In genomic region chr11:22337571-22338464, GRCh38 we compare ENCODE assay signal across 10 cellular contexts. TPM values are rescaled to one million over a fixed set of nuclear protein-coding genes. Genes with fewer than 3 reads are reported as not detected.
DNase-seq lines count a peak whose midpoint lies in the region; ATAC-seq, FAIRE-seq and TF ChIP-seq lines count a peak whose summit lies in the region.
"Had no signal": no experiment of that assay in that cellular context is flagged by ENCODE, and none has a peak within 500 bp of the region (broad histone marks: within the 10 kb centered on the region; RNA-seq: fewer than 3 reads in every experiment).

TSS of gene SLC17A6 (plus strand) at chr11:22338381. CDS start at chr11:22338534, 153 bp downstream.

- H3K9me3 Mint-ChIP-seq in MCF 10A (ENCODE audit: unreplicated experiment), result no peaks in the 10 kb centered on the region

- H3K36me3 ChIP-seq in breast epithelium (no peaks in the 10 kb centered on the region), bronchial epithelial cell (ENCODE audit: control insufficient read depth, insufficient read depth, low read length) (no peaks in the 10 kb centered on the region), lower lobe of right lung (no peaks in the 10 kb centered on the region)
- H3K36me3 ChIP-seq: neutrophil had no signal

- no peak for TF ChIP-seq POLR2A in breast epithelium (IDR thresholded peaks at IDR 0.05)

- peaks cover 5% of the 10 kb centered on the region for H3K36me3 Mint-ChIP-seq in MCF 10A (ENCODE audit: insufficient read depth, unreplicated experiment)

- CTCF ChIA-PET in MCF 10A (lab: Yijun Ruan, JAX), result interaction anchor here (1.0 to 5.6 kb wide), 2 partner anchors 203 to 450 kb away, joined by 5 to 60 read pairs; no protein-coding TSS in a partner anchor

- DNase-seq in MCF 10A (ENCODE audit: unreplicated experiment), result peak; percentile 65
- no peak for DNase-seq in breast epithelium (ENCODE audit: low spot score in 2 of 2)
- peak; percentile 32 for DNase-seq in NCI-H2107 (lab: John Stamatoyannopoulos, UW)
- DNase-seq in bronchial epithelial cell (ENCODE audit: low read depth), result peak; percentile 25
- DNase-seq in retina, result peak; percentile 76
- DNase-seq in lower lobe of right lung, result no peak

- TF ChIP-seq CTCF in MCF 10A (IDR thresholded peaks at IDR 0.05; ENCODE audit: unreplicated experiment), result no peak
- TF ChIP-seq CTCF in breast epithelium (IDR thresholded peaks at IDR 0.05), result no peak
- no peak for TF ChIP-seq CTCF in bronchial epithelial cell (IDR thresholded peaks at IDR 0.05; ENCODE audit: insufficient read depth, low read length, severe bottlenecking)
- TF ChIP-seq CTCF in lower lobe of right lung (IDR thresholded peaks at IDR 0.05), result no peak

- no peak within 1 kb of the TSS for H3K4me3 Mint-ChIP-seq in MCF 10A (ENCODE audit: unreplicated experiment)

- H3K4me1 ChIP-seq in breast epithelium, result no peaks in the 10 kb centered on the region
- H3K4me1 ChIP-seq in lower lobe of right lung, result no peaks in the 10 kb centered on the region

- H3K9me3 ChIP-seq in breast epithelium (no peaks in the 10 kb centered on the region), lower lobe of right lung (no peaks in the 10 kb centered on the region)
- H3K9me3 ChIP-seq: neutrophil had no signal

- peak; percentile 68 for FAIRE-seq in bronchial epithelial cell (lab: Jason Lieb, UNC)

- ATAC-seq in lower lobe of right lung (no peak), HG02884 (IDR thresholded peaks at IDR 0.05; ENCODE audit: unreplicated experiment) (no peak), HG03457 (IDR thresholded peaks at IDR 0.05; ENCODE audit: unreplicated experiment) (no peak)

- H3K4me3 ChIP-seq in breast epithelium, result no peak within 1 kb of the TSS
- no peak within 1 kb of the TSS for H3K4me3 ChIP-seq in bronchial epithelial cell (ENCODE audit: low read depth, low read length)
- H3K4me3 ChIP-seq in lower lobe of right lung, result no peak within 1 kb of the TSS

- intact Hi-C loops in MCF 10A (cut with micrococcal nuclease), result no loop called here
- intact Hi-C loops in breast epithelium (cut with DNase I; ENCODE audit: low total_unique reads), result no loop called here
- intact Hi-C loops in lower lobe of right lung (cut with DNase I), result no loop called here

- BruUV-seq in MCF 10A (replicated peaks; lab: Mats Ljungman, UMichigan), result no TSS peak

- POLR2A ChIA-PET in MCF 10A (lab: Yijun Ruan, JAX), result no interaction called here

- peaks cover 70% of the 10 kb centered on the region for H3K27me3 Mint-ChIP-seq in MCF 10A (ENCODE audit: insufficient read depth, unreplicated experiment)

- peaks cover 2 to 57% of the 10 kb centered on the region in 2 donors for H3K27me3 ChIP-seq in breast epithelium
- H3K27me3 ChIP-seq in bronchial epithelial cell (ENCODE audit: control insufficient read depth, insufficient read depth, low read length), result peaks cover 28% of the 10 kb centered on the region
- H3K27me3 ChIP-seq in lower lobe of right lung (ENCODE audit: low read depth), result peaks cover 53% of the 10 kb centered on the region

- no peaks in the 10 kb centered on the region for H3K4me1 Mint-ChIP-seq in MCF 10A (ENCODE audit: insufficient read depth, unreplicated experiment)

- H3K27ac Mint-ChIP-seq in MCF 10A (ENCODE audit: low read depth, unreplicated experiment), result no peak within 1 kb of the TSS

- H3K27ac ChIP-seq in breast epithelium, result no peak within 1 kb of the TSS
- H3K27ac ChIP-seq in lower lobe of right lung, result no peak within 1 kb of the TSS
- H3K27ac ChIP-seq: neutrophil had no signal

RNA-seq across cellular contexts. Expression of gene SLC17A6, which starts in this region (rescaled TPM):
- total RNA-seq in MCF 10A (2022) (not detected in 2 replicates), breast epithelium (not detected), bronchial epithelial cell (not detected in 2 replicates), lower lobe of right lung (not detected)
- total RNA-seq: activated CD8-positive, alpha-beta memory T cell treated with anti-CD3 and anti-CD28 coated beads for 36 hours had no signal

Comparison
In these comparisons a context has a peak if more than half of its experiments do, and no peak if none do; other contexts are left out.
1. Peak in DNase-seq in MCF 10A; RNA of the gene not detected or under 1 TPM.
2. Peak in DNase-seq in bronchial epithelial cell; RNA of the gene not detected or under 1 TPM.
3. DNase-seq: peak in NCI-H2107 (single experiment) and retina (single experiment); none in breast epithelium (0 of 2) and lower lobe of right lung (single experiment).